ENCODE assay signal across 8 cellular contexts in genomic region chr15:58748040-58748786, GRCh38. TPM values are rescaled to one million over a fixed set of nuclear protein-coding genes. Genes with fewer than 3 reads are reported as not detected.
DNase-seq lines count a peak whose midpoint lies in the region; ATAC-seq and TF ChIP-seq lines count a peak whose summit lies in the region.

No MANE protein-coding gene starts in this region.

- H3K9me3 ChIP-seq in ES-I3 (ENCODE audit: control insufficient read depth, insufficient read depth, low read length) (no peaks in the 10 kb centered on the region), gastrocnemius medialis (no peaks in the 10 kb centered on the region)

- in situ Hi-C loops in gastrocnemius medialis (cut with MboI; ENCODE audit: low sequenced_read_pairs in 4 of 4): no loop called here

- H3K27me3 ChIP-seq in gastrocnemius medialis: no peaks in the 10 kb centered on the region

- DNase-seq in activated T-cell treated with anti-CD3 and anti-CD28 coated beads for 4 hours (peak; percentile 13), foreskin fibroblast (no peak), gastrocnemius medialis (no peak)
- no peak for DNase-seq in activated CD4-positive, CD25-positive, alpha-beta regulatory T cell treated with anti-CD3 and anti-CD28 coated beads, Interleukin-2, amount 50 U/mL, for 72 hours

- no peak for TF ChIP-seq POLR2A in gastrocnemius medialis (IDR thresholded peaks at IDR 0.05)

- intact Hi-C loops in gastrocnemius medialis (cut with DNase I; ENCODE audit: low total_unique reads): loop anchor here (5.0 to 10.0 kb wide), 5 partner anchors 184 to 521 kb away; partner anchors contain the start of gene SLTM

- H3K9ac ChIP-seq in ES-I3 (ENCODE audit: low read depth, low read length): peak overlapping the region; percentile 97

- H3K4me3 ChIP-seq in foreskin fibroblast (ENCODE audit: low read depth in 1 of 2, low read length in 2 of 2) (peak overlapping the region; percentile 94 to 98), gastrocnemius medialis (peak overlapping the region; percentile 75 to 98 (median 85))

- peak overlapping the region; percentile 89 to 100 (median 96) for H3K27ac ChIP-seq in gastrocnemius medialis

- peaks cover 13% of the 10 kb centered on the region for H3K4me1 ChIP-seq in ES-I3 (ENCODE audit: insufficient read depth, low read length)
- peaks cover 18 to 40% of the 10 kb centered on the region in 2 donors for H3K4me1 ChIP-seq in gastrocnemius medialis

- ATAC-seq in HG03139 (IDR thresholded peaks at IDR 0.05; ENCODE audit: unreplicated experiment) (peak; percentile 6), gastrocnemius medialis (no peak), HG02759 (IDR thresholded peaks at IDR 0.05; ENCODE audit: unreplicated experiment) (no peak), HG03039 (IDR thresholded peaks at IDR 0.05; ENCODE audit: unreplicated experiment) (no peak)

- TF ChIP-seq CTCF in foreskin fibroblast (IDR thresholded peaks at IDR 0.05; ENCODE audit: low read depth, low read length) (no peak), gastrocnemius medialis (IDR thresholded peaks at IDR 0.05 in 4 of 5, conservative IDR thresholded peaks at IDR 0.05 in 1 of 5) (no peak)

- H3K36me3 ChIP-seq in ES-I3 (ENCODE audit: insufficient read depth, low read length): no peaks in the 10 kb centered on the region
- no peaks in the 10 kb centered on the region for H3K36me3 ChIP-seq in gastrocnemius medialis

RNA-seq across cellular contexts. Expression of gene ADAM10, which starts 1.3 kb away (rescaled TPM):
- total RNA-seq in gastrocnemius medialis: 10 to 100 TPM; 20.1 to 42.5 (median 33.4) TPM

RNA-seq across cellular contexts. Expression of gene MINDY2, which starts 22.9 kb away (rescaled TPM):
- total RNA-seq in gastrocnemius medialis: 10 to 100 TPM in 2 of 4 donors, 1 to 10 TPM in 2; 7.1 to 22.0 (median 9.8) TPM
